In genomic region chr1:54014009-54014629, GRCh38 we compare ENCODE assay signal across 29 cellular contexts. TPM values are rescaled to one million over a fixed set of nuclear protein-coding genes. Genes with fewer than 3 reads are reported as not detected.
"Had no signal": no experiment of that assay in that cellular context is flagged by ENCODE, and none has a peak within 500 bp of the region (broad histone marks: within the 10 kb centered on the region; RNA-seq: fewer than 3 reads in every experiment).

No MANE protein-coding gene starts in this region.

- H3K27ac ChIP-seq: cardiac muscle cell, dorsolateral prefrontal cortex, epithelial cell of prostate, ovary, SK-N-MC, stomach, testis, upper lobe of left lung had no signal

- H3K4me1 ChIP-seq: testis had no signal

- H3K9me3 ChIP-seq: ovary, stomach, testis, upper lobe of left lung had no signal

- H3K4me3 ChIP-seq: cardiac muscle cell, dorsolateral prefrontal cortex, ovary, SK-N-MC, smooth muscle cell, stomach, testis, upper lobe of left lung had no signal

- ATAC-seq: activated CD4-positive, CD25-positive, alpha-beta regulatory T cell treated with anti-CD3 and anti-CD28 coated beads, Interleukin-2, amount 50 U/mL, for 24 hours; left ventricle myocardium superior; sciatic nerve; stimulated activated effector memory CD8-positive, alpha-beta T cell treated with anti-CD3 and anti-CD28 coated beads, Interleukin-12 subunit alpha, Interleukin-12 subunit beta, amount 100 ng/mL, for 72 hours had no signal

- DNase-seq: activated CD4-positive, alpha-beta T cell treated with anti-CD3 and anti-CD28 coated beads, Interleukin-2, amount 10 ng/mL, durations not matched to agents 7 days and 5 days; activated naive CD4-positive, alpha-beta T cell; activated naive CD8-positive, alpha-beta T cell treated with anti-CD3 and anti-CD28 coated beads for 36 hours; amniotic stem cell; dorsolateral prefrontal cortex; foreskin melanocyte; glutamatergic neuron; hippocampal formation; kidney; left ventricle myocardium superior; ovary; stimulated activated CD4-positive, alpha-beta T cell treated with anti-CD3 and anti-CD28 coated beads, Interleukin-4, amount 100 ng/mL, for 24 hours; stomach; T-helper 1 cell; T1000; testis had no signal

- H3K36me3 ChIP-seq: cardiac muscle cell, ovary, stomach, upper lobe of left lung had no signal

RNA-seq across cellular contexts. Expression of gene LDLRAD1, which starts 3.9 kb away (rescaled TPM):
- total RNA-seq: activated CD4-positive, alpha-beta T cell treated with anti-CD3 and anti-CD28 coated beads, Interleukin-2, amount 10 ng/mL, durations not matched to agents 7 days and 5 days; activated CD8-positive, alpha-beta memory T cell treated with anti-CD3 and anti-CD28 coated beads for 36 hours; activated naive CD8-positive, alpha-beta T cell treated with anti-CD3 and anti-CD28 coated beads for 36 hours; activated T-helper 1 cell treated with anti-CD3 and anti-CD28 coated beads, Interleukin-12 subunit alpha, Interleukin-12 subunit beta, Interleukin-2, Interleukin-4 antibody, amounts not matched to agents 30 ng/mL and 10 ng/mL and 1 ng/mL, durations not matched to agents 14 hours and 24 hours and 36 hours; cardiac muscle cell; fibroblast of lung; kidney; left ventricle myocardium superior; mononuclear cell; pulmonary artery endothelial cell; sciatic nerve; smooth muscle cell; stomach had no signal
